ENCODE assay signal across 4 cellular contexts in the genomic region with DNA sequence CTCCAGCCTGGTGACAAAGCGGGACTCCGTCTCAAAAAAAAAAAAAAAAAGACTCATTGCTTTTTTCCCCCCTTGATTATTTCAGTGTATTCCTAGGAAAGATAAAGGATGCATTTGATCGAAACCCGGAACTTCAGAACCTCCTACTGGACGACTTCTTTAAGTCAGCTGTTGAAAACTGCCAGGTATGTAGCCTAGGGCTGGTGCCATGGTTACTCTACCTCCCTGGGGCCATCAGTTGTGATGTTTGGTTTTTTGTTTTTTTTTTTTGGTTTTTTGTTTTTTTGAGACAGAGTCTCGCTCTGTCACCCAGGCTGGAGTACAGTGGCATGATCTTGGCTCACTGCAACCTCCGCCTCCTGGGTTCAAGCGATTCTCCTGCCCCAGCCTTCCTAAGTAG. TPM values are rescaled to one million over a fixed set of nuclear protein-coding genes. Genes with fewer than 3 reads are reported as not detected.
"Had no signal": no experiment of that assay in that cellular context is flagged by ENCODE, and none has a peak within 500 bp of the region (broad histone marks: within the 10 kb centered on the region; RNA-seq: fewer than 3 reads in every experiment).

No MANE protein-coding gene starts in this region.

RNA-seq across cellular contexts. Expression of a gene that starts 31.1 kb away (rescaled TPM):
- total RNA-seq: GM23338, H9, HT-29, IMR-90 had no signal
